10 cellular contexts compared by ENCODE assay signal in genomic region chr11:7020183-7020917, GRCh38. TPM values are rescaled to one million over a fixed set of nuclear protein-coding genes. Genes with fewer than 3 reads are reported as not detected.
DNase-seq lines count a peak whose midpoint lies in the region; ATAC-seq, FAIRE-seq and TF ChIP-seq lines count a peak whose summit lies in the region.
"Had no signal": no experiment of that assay in that cellular context is flagged by ENCODE, and none has a peak within 500 bp of the region (broad histone marks: within the 10 kb centered on the region; RNA-seq: fewer than 3 reads in every experiment).

A gene with protein sequence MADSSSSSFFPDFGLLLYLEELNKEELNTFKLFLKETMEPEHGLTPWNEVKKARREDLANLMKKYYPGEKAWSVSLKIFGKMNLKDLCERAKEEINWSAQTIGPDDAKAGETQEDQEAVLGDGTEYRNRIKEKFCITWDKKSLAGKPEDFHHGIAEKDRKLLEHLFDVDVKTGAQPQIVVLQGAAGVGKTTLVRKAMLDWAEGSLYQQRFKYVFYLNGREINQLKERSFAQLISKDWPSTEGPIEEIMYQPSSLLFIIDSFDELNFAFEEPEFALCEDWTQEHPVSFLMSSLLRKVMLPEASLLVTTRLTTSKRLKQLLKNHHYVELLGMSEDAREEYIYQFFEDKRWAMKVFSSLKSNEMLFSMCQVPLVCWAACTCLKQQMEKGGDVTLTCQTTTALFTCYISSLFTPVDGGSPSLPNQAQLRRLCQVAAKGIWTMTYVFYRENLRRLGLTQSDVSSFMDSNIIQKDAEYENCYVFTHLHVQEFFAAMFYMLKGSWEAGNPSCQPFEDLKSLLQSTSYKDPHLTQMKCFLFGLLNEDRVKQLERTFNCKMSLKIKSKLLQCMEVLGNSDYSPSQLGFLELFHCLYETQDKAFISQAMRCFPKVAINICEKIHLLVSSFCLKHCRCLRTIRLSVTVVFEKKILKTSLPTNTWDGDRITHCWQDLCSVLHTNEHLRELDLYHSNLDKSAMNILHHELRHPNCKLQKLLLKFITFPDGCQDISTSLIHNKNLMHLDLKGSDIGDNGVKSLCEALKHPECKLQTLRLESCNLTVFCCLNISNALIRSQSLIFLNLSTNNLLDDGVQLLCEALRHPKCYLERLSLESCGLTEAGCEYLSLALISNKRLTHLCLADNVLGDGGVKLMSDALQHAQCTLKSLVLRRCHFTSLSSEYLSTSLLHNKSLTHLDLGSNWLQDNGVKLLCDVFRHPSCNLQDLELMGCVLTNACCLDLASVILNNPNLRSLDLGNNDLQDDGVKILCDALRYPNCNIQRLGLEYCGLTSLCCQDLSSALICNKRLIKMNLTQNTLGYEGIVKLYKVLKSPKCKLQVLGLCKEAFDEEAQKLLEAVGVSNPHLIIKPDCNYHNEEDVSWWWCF (plus strand): TSS chr11:7020479. CDS start chr11:7038587, 18,108 bp downstream.
ZNF214 (minus strand) TSS chr11:7020346; CDS start chr11:7002835, 17,511 bp downstream.

- DNase-seq in T-helper 1 cell: no peak
- DNase-seq in HTR-8/SVneo (ENCODE audit: insufficient read length, low spot score): peak; percentile 41
- DNase-seq in SHP77 treated with DMSO at 0.1 percent for 48 hours (lab: John Stamatoyannopoulos, UW): peak; percentile 44
- peak; percentile 86 to 89 for DNase-seq in left lung
- DNase-seq in RPMI8226: no peak

- H3K27me3 Mint-ChIP-seq in T-helper 1 cell treated with Interleukin-12 subunit alpha and Interleukin-12 subunit beta and Interleukin-4 antibody, amounts not matched to agents 30 μg/mL and 1 μg/mL, for 36 hours (ENCODE audit: low read depth): peaks cover 29% of the 10 kb centered on the region

- H3K27ac ChIP-seq in ectodermal cell (ENCODE audit: insufficient read depth, low read depth, low read length, poor library complexity, severe bottlenecking): peak within 1 kb of the TSS; percentile 76
- H3K27ac ChIP-seq in left lung: peak within 1 kb of the TSS; percentile 9 to 63
- H3K27ac ChIP-seq in stomach smooth muscle (ENCODE audit: low read length): peak within 1 kb of the TSS; percentile 77

- H3K9ac ChIP-seq in stomach smooth muscle (ENCODE audit: low read length in 2 of 2): peak within 1 kb of the TSS; percentile 64 to 76

- H3K4me3 Mint-ChIP-seq in T-helper 1 cell treated with Interleukin-12 subunit alpha and Interleukin-12 subunit beta and Interleukin-4 antibody, amounts not matched to agents 30 μg/mL and 1 μg/mL, for 36 hours: peak within 1 kb of the TSS; percentile 52

- H3K36me3 ChIP-seq in ectodermal cell (ENCODE audit: control insufficient read depth, insufficient read depth, low read length): no peaks in the 10 kb centered on the region
- H3K36me3 ChIP-seq in left lung: no peaks in the 10 kb centered on the region
- no peaks in the 10 kb centered on the region for H3K36me3 ChIP-seq in stomach smooth muscle (ENCODE audit: control insufficient read depth in 2 of 2, insufficient read depth in 2 of 2, low read length in 2 of 2)

- no peaks in the 10 kb centered on the region for H3K36me3 Mint-ChIP-seq in T-helper 1 cell treated with Interleukin-12 subunit alpha and Interleukin-12 subunit beta and Interleukin-4 antibody, amounts not matched to agents 30 μg/mL and 1 μg/mL, for 36 hours (ENCODE audit: low read depth)

- ATAC-seq in left lung: peak; percentile 99

- no peaks in the 10 kb centered on the region for H3K9me3 Mint-ChIP-seq in T-helper 1 cell treated with Interleukin-12 subunit alpha and Interleukin-12 subunit beta and Interleukin-4 antibody, amounts not matched to agents 30 μg/mL and 1 μg/mL, for 36 hours

- no peak for FAIRE-seq in HTR-8/SVneo (lab: Jason Lieb, UNC)
- FAIRE-seq: A204.1, colon had no signal

- no peak for TF ChIP-seq CTCF in left lung (IDR thresholded peaks at IDR 0.05)

- H3K4me1 Mint-ChIP-seq in T-helper 1 cell treated with Interleukin-12 subunit alpha and Interleukin-12 subunit beta and Interleukin-4 antibody, amounts not matched to agents 30 μg/mL and 1 μg/mL, for 36 hours (ENCODE audit: low read depth): peaks cover 3% of the 10 kb centered on the region

- H3K4me3 ChIP-seq in ectodermal cell (ENCODE audit: insufficient read depth, low read depth, low read length): peak within 1 kb of the TSS; percentile 97
- H3K4me3 ChIP-seq in left lung: peak within 1 kb of the TSS; percentile 49 to 53
- peak within 1 kb of the TSS; percentile 73 to 90 for H3K4me3 ChIP-seq in stomach smooth muscle (ENCODE audit: low read length in 2 of 2)

- H3K9me3 ChIP-seq in ectodermal cell (ENCODE audit: control insufficient read depth, low read length) (no peaks in the 10 kb centered on the region), left lung (no peaks in the 10 kb centered on the region), stomach smooth muscle (ENCODE audit: control insufficient read depth in 2 of 2, low read length in 2 of 2) (no peaks in the 10 kb centered on the region)

- 12% methylated on average over 47 of the region's 47 CpGs for WGBS in ectodermal cell, 2 experiments

- H3K4me1 ChIP-seq in ectodermal cell (ENCODE audit: control insufficient read depth, insufficient read depth, low read length) (no peaks in the 10 kb centered on the region), left lung (peaks cover 0 to 11% of the 10 kb centered on the region in 2 donors), stomach smooth muscle (ENCODE audit: control insufficient read depth, insufficient read depth, low read length) (peaks cover 11% of the 10 kb centered on the region)

- intact Hi-C loops in left lung (cut with DNase I): no loop called here

- no peak within 1 kb of the TSS for H3K27ac Mint-ChIP-seq in T-helper 1 cell treated with Interleukin-12 subunit alpha and Interleukin-12 subunit beta and Interleukin-4 antibody, amounts not matched to agents 30 μg/mL and 1 μg/mL, for 36 hours

- H3K27me3 ChIP-seq in ectodermal cell (ENCODE audit: control insufficient read depth, insufficient read depth, low read length, poor library complexity, severe bottlenecking) (peaks cover 3% of the 10 kb centered on the region), left lung (peaks cover 0 to 25% of the 10 kb centered on the region in 2 donors), stomach smooth muscle (ENCODE audit: control insufficient read depth in 1 of 2, insufficient read depth in 2 of 2, low read length in 2 of 2) (no peaks in the 10 kb centered on the region)

RNA-seq across cellular contexts. Expression of the first gene that starts in this region (rescaled TPM):
- polyA plus RNA-seq in ectodermal cell (2013, experiment 1 of 4): 0.39 TPM
- polyA plus RNA-seq in ectodermal cell (2013, experiment 2 of 4): 0.48 TPM
- 0.16 TPM for polyA plus RNA-seq in ectodermal cell (2013, experiment 3 of 4)
- 0.36 TPM for polyA plus RNA-seq in ectodermal cell (2013, experiment 4 of 4)
- under 1 TPM in 1 of 2 donors, not detected in 1; 0.10 TPM for total RNA-seq in left lung

RNA-seq across cellular contexts. Expression of gene ZNF214, which starts in this region (rescaled TPM):
- polyA plus RNA-seq in ectodermal cell (2013, experiment 1 of 4): 10.0 TPM
- polyA plus RNA-seq in ectodermal cell (2013, experiment 2 of 4): 8.4 TPM
- polyA plus RNA-seq in ectodermal cell (2013, experiment 3 of 4): 8.9 TPM
- 9.0 TPM for polyA plus RNA-seq in ectodermal cell (2013, experiment 4 of 4)
- total RNA-seq in left lung: 1 to 10 TPM; 2.0 to 4.1 TPM

Comparison
In these comparisons a context has a peak if more than half of its experiments do, and no peak if none do; other contexts are left out.
1. DNase-seq: peak in HTR-8/SVneo (single experiment), SHP77 treated with DMSO at 0.1 percent for 48 hours (single experiment) and left lung (2 of 2); none in T-helper 1 cell (0 of 5) and RPMI8226 (single experiment).
2. Peak in every context shown above with its lines, with median percentiles within 50 percentile points of each other: H3K27ac ChIP-seq and H3K4me3 ChIP-seq.